In genomic region chr7:128353189-128353588, GRCh38 we compare ENCODE assay signal across 1 cellular context.
TF ChIP-seq lines count a peak whose summit lies in the region.

No MANE protein-coding gene starts in this region.

TF ChIP-seq in K562, 482 proteins besides CTCF, POLR2A, EP300 and RAD21 (continued from another document):
- TF ChIP-seq ZNF395 (CRISPR knock-in tag; IDR thresholded peaks at IDR 0.05) (no peak), ATF1 (CRISPR knock-in tag; IDR thresholded peaks at IDR 0.05) (no peak), ATF1 (tag; IDR thresholded peaks at IDR 0.05) (peak; percentile 58), POLR2B (IDR thresholded peaks at IDR 0.05; ENCODE audit: low read depth, partially characterized antibody) (no peak), PHB2 (IDR thresholded peaks at IDR 0.05; ENCODE audit: low read depth) (0 out of 2 replicates have a peak, but pooled peaks have one; percentile 19), MAZ (CRISPR knock-in tag; conservative IDR thresholded peaks at IDR 0.05 in 1 of 2, IDR thresholded peaks at IDR 0.05 in 1 of 2) (0 out of 4 replicates have a peak, but pooled peaks of 1 of the 2 experiments have one; percentile 26), MNT (conservative IDR thresholded peaks at IDR 0.05) (peak in 1 of 2 experiments; percentile 59; a peak in 2 of 4 replicates), ID3 (CRISPR knock-in tag; IDR thresholded peaks at IDR 0.05) (no peak), ID3 (tag; IDR thresholded peaks at IDR 0.05) (peak; percentile 86), ILK (tag; IDR thresholded peaks at IDR 0.05; ENCODE audit: borderline replicate concordance, low read depth) (no peak), MTA1 (IDR thresholded peaks at IDR 0.05; ENCODE audit: borderline replicate concordance) (peak; percentile 49; the same call in 1 of the 2 replicates), MXD1 (CRISPR knock-in tag; IDR thresholded peaks at IDR 0.05; ENCODE audit: borderline replicate concordance, poor library complexity, severe bottlenecking) (no peak), ZNF445 (CRISPR knock-in tag; IDR thresholded peaks at IDR 0.05; ENCODE audit: low read depth) (no peak), ZNF780A (CRISPR knock-in tag; IDR thresholded peaks at IDR 0.05) (no peak), MCM7 (IDR thresholded peaks at IDR 0.05) (no peak), DIDO1 (tag; IDR thresholded peaks at IDR 0.05; ENCODE audit: low read depth) (no peak), TFAM (CRISPR knock-in tag; conservative IDR thresholded peaks at IDR 0.05) (no peak), SETDB1 (IDR thresholded peaks at IDR 0.05; ENCODE audit: low read length) (no peak), GATA2 (CRISPR knock-in tag; IDR thresholded peaks at IDR 0.05) (peak; percentile 79; the same call in 1 of the 2 replicates), PHB (CRISPR knock-in tag; IDR thresholded peaks at IDR 0.05) (no peak), TRIM24 (IDR thresholded peaks at IDR 0.05) (peak; percentile 62 to 77), CREM (IDR thresholded peaks at IDR 0.05; ENCODE audit: low read depth) (0 out of 2 replicates have a peak, but pooled peaks have one; percentile 36), ATF7 (IDR thresholded peaks at IDR 0.05) (peak; percentile 26; the same call in 1 of the 2 replicates), FOSL1 (tag; conservative IDR thresholded peaks at IDR 0.05) (0 out of 2 replicates have a peak, but pooled peaks have one; percentile 14), SPI1 (IDR thresholded peaks at IDR 0.05; ENCODE audit: borderline replicate concordance, low read depth, low read length) (no peak), NFIC (IDR thresholded peaks at IDR 0.05) (peak; percentile 36; the same call in 1 of the 2 replicates), ZNF740 (CRISPR knock-in tag; IDR thresholded peaks at IDR 0.05) (no peak), ZNF740 (tag; IDR thresholded peaks at IDR 0.05) (peak in 1 of 2 experiments; percentile 58; a peak in 1 of 4 replicates), IRF1 (CRISPR knock-in tag; IDR thresholded peaks at IDR 0.05; ENCODE audit: borderline replicate concordance) (no peak), LARP7 (IDR thresholded peaks at IDR 0.05) (peak; percentile 72; the same call in 1 of the 2 replicates), U2AF1 (optimal IDR thresholded peaks at IDR 0.05; ENCODE audit: low read depth, low read length) (no peak), NFATC3 (IDR thresholded peaks at IDR 0.05) (0 out of 2 replicates have a peak, but pooled peaks have one; percentile 49), SMARCA4 (IDR thresholded peaks at IDR 0.05) (peak; percentile 81), HIVEP1 (CRISPR knock-in tag; IDR thresholded peaks at IDR 0.05) (no peak), SMAD3 (CRISPR knock-in tag; conservative IDR thresholded peaks at IDR 0.05) (no peak), SOX6 (IDR thresholded peaks at IDR 0.05) (0 out of 2 replicates have a peak, but pooled peaks have one; percentile 57), MAFF (IDR thresholded peaks at IDR 0.05; ENCODE audit: low read length) (peak; percentile 63; the same call in 1 of the 2 replicates), ESRRA (IDR thresholded peaks at IDR 0.05; ENCODE audit: borderline replicate concordance, low read depth) (peak; percentile 88), KDM4B (IDR thresholded peaks at IDR 0.05; ENCODE audit: borderline replicate concordance in 2 of 2, low read depth in 1 of 2) (no peak), ZBTB17 (CRISPR knock-in tag; IDR thresholded peaks at IDR 0.05) (no peak), EHMT2 (IDR thresholded peaks at IDR 0.05) (peak; percentile 65), E2F4 (CRISPR knock-in tag; IDR thresholded peaks at IDR 0.05; ENCODE audit: low read depth) (no peak), KHSRP (IDR thresholded peaks at IDR 0.05) (0 out of 2 replicates have a peak, but pooled peaks have one; percentile 59), LEF1 (IDR thresholded peaks at IDR 0.05) (peak; percentile 80), MECOM (CRISPR knock-in tag; IDR thresholded peaks at IDR 0.05) (no peak), HNRNPK (IDR thresholded peaks at IDR 0.05; ENCODE audit: low read depth, low read length, poor library complexity, severe bottlenecking) (no peak), BCOR (IDR thresholded peaks at IDR 0.05) (peak; percentile 61; the same call in 1 of the 2 replicates), NFE2L1 (tag; IDR thresholded peaks at IDR 0.05; ENCODE audit: borderline replicate concordance, low read depth) (no peak), MTA3 (IDR thresholded peaks at IDR 0.05; ENCODE audit: borderline replicate concordance) (0 out of 2 replicates have a peak, but pooled peaks have one; percentile 59), TCF3 (CRISPR knock-in tag; IDR thresholded peaks at IDR 0.05) (peak; percentile 72)
